In genomic region chr6:117138920-117139319, GRCh38 we compare ENCODE assay signal across 16 cellular contexts.
A peak's percentile ranks its signal among the peaks of the same experiment; 100 is the strongest.
DNase-seq lines count a peak whose midpoint lies in the region; ATAC-seq and TF ChIP-seq lines count a peak whose summit lies in the region.
"Had no signal": no experiment of that assay in that cellular context is flagged by ENCODE, and none has a peak within 500 bp of the region (broad histone marks: within the 10 kb centered on the region; RNA-seq: fewer than 3 reads in every experiment).

No MANE protein-coding gene starts in this region.

- no peaks in the 10 kb centered on the region for H3K4me1 Mint-ChIP-seq in activated T-helper 1 cell treated with anti-CD3 and anti-CD28 coated beads, Interleukin-12 subunit alpha, Interleukin-12 subunit beta, Interleukin-2, Interleukin-4 antibody, amounts not matched to agents 30 ng/mL and 10 ng/mL and 1 ng/mL, durations not matched to agents 14 hours and 24 hours and 36 hours (ENCODE audit: low read depth)

- H3K27ac Mint-ChIP-seq in activated T-helper 1 cell treated with anti-CD3 and anti-CD28 coated beads, Interleukin-12 subunit alpha, Interleukin-12 subunit beta, Interleukin-2, Interleukin-4 antibody, amounts not matched to agents 30 ng/mL and 10 ng/mL and 1 ng/mL, durations not matched to agents 14 hours and 24 hours and 36 hours: no peak overlapping the region
- H3K27ac Mint-ChIP-seq: IgD-negative memory B cell had no signal

- H3K4me3 Mint-ChIP-seq in activated T-helper 1 cell treated with anti-CD3 and anti-CD28 coated beads, Interleukin-12 subunit alpha, Interleukin-12 subunit beta, Interleukin-2, Interleukin-4 antibody, amounts not matched to agents 30 ng/mL and 10 ng/mL and 1 ng/mL, durations not matched to agents 14 hours and 24 hours and 36 hours: no peak overlapping the region

- no peaks in the 10 kb centered on the region for H3K27me3 ChIP-seq in brain microvascular endothelial cell (replicated peaks)

- H3K36me3 ChIP-seq in brain microvascular endothelial cell (replicated peaks): no peaks in the 10 kb centered on the region

- DNase-seq in LHCN-M2 (ENCODE audit: low read depth): peak; percentile 22
- peak; percentile 6 for DNase-seq in NCI-H446 treated with DMSO at 0.1 percent for 48 hours (lab: John Stamatoyannopoulos, UW)
- DNase-seq in left cardiac atrium: no peak
- peak; percentile 52 for DNase-seq in pons (ENCODE audit: low spot score)
- DNase-seq in GM20000 (ENCODE audit: low spot score): no peak
- no peak for DNase-seq in epidermal melanocyte (ENCODE audit: insufficient read length, low spot score)
- DNase-seq in activated T-helper 1 cell treated with anti-CD3 and anti-CD28 coated beads, Interleukin-12 subunit alpha, Interleukin-12 subunit beta, Interleukin-2, Interleukin-4 antibody, amounts not matched to agents 30 ng/mL and 10 ng/mL and 1 ng/mL, durations not matched to agents 14 hours and 24 hours and 36 hours (ENCODE audit: low spot score): no peak
- no peak for DNase-seq in brain microvascular endothelial cell
- DNase-seq: DMS 273 treated with DMSO at 0.1 percent for 48 hours, EL, HCEC 1CT, NCI-H1694 treated with DMSO at 0.1 percent for 48 hours, NCI-H2171 treated with DMSO at 0.1 percent for 48 hours, NCI-H524, SIG-M5 had no signal

- no peak overlapping the region for H3K27ac ChIP-seq in brain microvascular endothelial cell

- peak; percentile 56 to 64 for ATAC-seq in left cardiac atrium

- in situ Hi-C loops in brain microvascular endothelial cell (cut with HindIII; ENCODE audit: low pct_ligation_motif_present, low sequenced_read_pairs): no loop called here

- H3K27me3 Mint-ChIP-seq in activated T-helper 1 cell treated with anti-CD3 and anti-CD28 coated beads, Interleukin-12 subunit alpha, Interleukin-12 subunit beta, Interleukin-2, Interleukin-4 antibody, amounts not matched to agents 30 ng/mL and 10 ng/mL and 1 ng/mL, durations not matched to agents 14 hours and 24 hours and 36 hours (ENCODE audit: insufficient read depth): no peaks in the 10 kb centered on the region
- H3K27me3 Mint-ChIP-seq: IgD-negative memory B cell had no signal

- TF ChIP-seq CTCF in GM20000 (IDR thresholded peaks at IDR 0.05; ENCODE audit: extremely low read depth, missing control alignments): no peak
- no peak for TF ChIP-seq CTCF in brain microvascular endothelial cell (IDR thresholded peaks at IDR 0.05; ENCODE audit: low read depth, low read length, missing control alignments)

- intact Hi-C loops in left cardiac atrium (cut with DNase I): no loop called here
- intact Hi-C loops in activated T-helper 1 cell treated with anti-CD3 and anti-CD28 coated beads, Interleukin-12 subunit alpha, Interleukin-12 subunit beta, Interleukin-2, Interleukin-4 antibody, amounts not matched to agents 30 ng/mL and 10 ng/mL and 1 ng/mL, durations not matched to agents 14 hours and 24 hours and 36 hours (cut with micrococcal nuclease): no loop called here

- no peak overlapping the region for H3K4me3 ChIP-seq in brain microvascular endothelial cell (ENCODE audit: low read depth, low read length)

- no peaks in the 10 kb centered on the region for H3K36me3 Mint-ChIP-seq in activated T-helper 1 cell treated with anti-CD3 and anti-CD28 coated beads, Interleukin-12 subunit alpha, Interleukin-12 subunit beta, Interleukin-2, Interleukin-4 antibody, amounts not matched to agents 30 ng/mL and 10 ng/mL and 1 ng/mL, durations not matched to agents 14 hours and 24 hours and 36 hours (ENCODE audit: low read depth)
- H3K36me3 Mint-ChIP-seq: IgD-negative memory B cell had no signal

- no peaks in the 10 kb centered on the region for H3K9me3 Mint-ChIP-seq in activated T-helper 1 cell treated with anti-CD3 and anti-CD28 coated beads, Interleukin-12 subunit alpha, Interleukin-12 subunit beta, Interleukin-2, Interleukin-4 antibody, amounts not matched to agents 30 ng/mL and 10 ng/mL and 1 ng/mL, durations not matched to agents 14 hours and 24 hours and 36 hours

Comparison
In these comparisons a context has a peak if more than half of its experiments do, and no peak if none do; other contexts are left out.
1. DNase-seq: peak in LHCN-M2 (single experiment), NCI-H446 treated with DMSO at 0.1 percent for 48 hours (single experiment) and pons (single experiment); none in left cardiac atrium (single experiment), GM20000 (single experiment), epidermal melanocyte (single experiment), activated T-helper 1 cell treated with anti-CD3 and anti-CD28 coated beads, Interleukin-12 subunit alpha, Interleukin-12 subunit beta, Interleukin-2, Interleukin-4 antibody, amounts not matched to agents 30 ng/mL and 10 ng/mL and 1 ng/mL, durations not matched to agents 14 hours and 24 hours and 36 hours (single experiment) and brain microvascular endothelial cell (single experiment).